Comparison of ENCODE assay signal across 8 cellular contexts in the genomic region with DNA sequence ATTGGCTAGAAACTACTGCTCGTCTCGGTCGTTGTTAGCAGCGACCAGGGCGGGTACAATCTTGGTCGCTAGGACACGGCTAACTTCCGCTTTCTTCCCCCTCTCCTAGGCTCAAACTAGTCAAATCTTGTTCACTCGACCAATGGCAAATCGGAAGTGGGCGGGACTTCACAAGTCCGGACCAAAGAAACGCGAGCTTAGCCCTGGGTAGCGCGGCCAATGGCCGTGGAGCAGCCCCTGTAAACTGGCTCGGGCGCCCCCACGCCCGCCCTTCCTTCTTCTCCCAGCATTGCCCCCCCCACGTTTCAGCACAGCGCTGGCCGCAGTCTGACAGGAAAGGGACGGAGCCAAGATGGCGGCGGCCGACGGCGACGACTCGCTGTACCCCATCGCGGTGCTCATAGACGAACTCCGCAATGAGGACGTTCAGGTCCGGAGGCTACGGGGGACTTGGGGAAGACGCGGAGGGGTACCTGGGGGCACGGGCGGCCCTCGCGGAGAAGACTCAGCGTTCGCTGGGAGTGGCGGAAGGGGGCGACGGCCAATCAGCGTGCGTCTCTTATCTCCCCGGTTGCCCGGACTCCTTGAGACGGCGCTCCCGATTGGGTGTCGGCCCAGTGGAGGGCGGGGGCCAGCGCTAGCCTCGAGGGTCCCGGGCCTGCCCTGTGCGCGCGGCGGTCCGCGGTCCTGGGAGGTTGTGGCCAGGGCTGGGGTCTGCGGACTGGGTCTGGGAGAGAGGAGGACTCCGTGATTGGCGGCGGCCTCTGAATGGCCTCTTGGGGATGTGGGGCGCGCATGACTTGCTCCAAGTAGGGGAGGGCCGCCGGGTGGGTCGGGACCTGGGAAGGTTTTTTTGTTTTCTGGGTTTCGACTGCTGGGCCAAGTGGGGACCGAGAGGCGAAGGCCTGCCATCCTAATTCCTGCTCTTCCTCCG. TPM values are rescaled to one million over a fixed set of nuclear protein-coding genes. Genes with fewer than 3 reads are reported as not detected.
DNase-seq lines count a peak whose midpoint lies in the region; ATAC-seq and TF ChIP-seq lines count a peak whose summit lies in the region.

Gene PPP2R1A (plus strand): TSS at position 308 of the 934 bp plus-strand sequence. CDS start 45 bp downstream, at position 353.

- H3K27me3 Mint-ChIP-seq in activated T-helper 17 cell treated with anti-CD3 and anti-CD28 coated beads, Interleukin-2, amount 50 U/mL, for 72 hours: no peaks in the 10 kb centered on the region
- no peaks in the 10 kb centered on the region for H3K27me3 Mint-ChIP-seq in naive B cell
- no peaks in the 10 kb centered on the region for H3K27me3 Mint-ChIP-seq in stimulated activated memory B cell treated with anti-CD40 and anti-IgM and Interleukin-4, amounts not matched to agents 10 μg/mL and 1 μg/mL and 100 μg/mL, for 72 hours

- peak within 1 kb of the TSS; percentile 99 for H3K4me3 Mint-ChIP-seq in activated T-helper 17 cell treated with anti-CD3 and anti-CD28 coated beads, Interleukin-2, amount 50 U/mL, for 72 hours
- H3K4me3 Mint-ChIP-seq in naive B cell: peak within 1 kb of the TSS; percentile 92 to 100 (median 98)
- peak within 1 kb of the TSS; percentile 94 for H3K4me3 Mint-ChIP-seq in stimulated activated memory B cell treated with anti-CD40 and anti-IgM and Interleukin-4, amounts not matched to agents 10 μg/mL and 1 μg/mL and 100 μg/mL, for 72 hours

- TF ChIP-seq CTCF in LNCaP clone FGC (IDR thresholded peaks at IDR 0.05; ENCODE audit: control insufficient read depth, extremely low read depth, insufficient read depth) (no peak), RWPE1 (conservative IDR thresholded peaks at IDR 0.05; ENCODE audit: low read depth) (no peak)

- peak within 1 kb of the TSS; percentile 97 for H3K4me3 ChIP-seq in LNCaP clone FGC (ENCODE audit: low read depth, low read length)

- ATAC-seq in activated T-helper 17 cell treated with anti-CD3 and anti-CD28 coated beads, Interleukin-2, amount 50 U/mL, for 72 hours (replicated peaks): peak; percentile 94
- ATAC-seq in naive B cell (ENCODE audit: low read depth in 2 of 2): peak; percentile 76 to 78
- peak; percentile 94 for ATAC-seq in stimulated activated memory B cell treated with anti-CD40 and anti-IgM and Interleukin-4, amounts not matched to agents 10 μg/mL and 1 μg/mL and 100 μg/mL, for 72 hours

- peaks cover 30% of the 10 kb centered on the region for H3K4me1 Mint-ChIP-seq in activated T-helper 17 cell treated with anti-CD3 and anti-CD28 coated beads, Interleukin-2, amount 50 U/mL, for 72 hours
- peaks cover 33 to 62% (median 45%) of the 10 kb centered on the region in 3 donors for H3K4me1 Mint-ChIP-seq in naive B cell
- H3K4me1 Mint-ChIP-seq in stimulated activated memory B cell treated with anti-CD40 and anti-IgM and Interleukin-4, amounts not matched to agents 10 μg/mL and 1 μg/mL and 100 μg/mL, for 72 hours: peaks cover 47% of the 10 kb centered on the region

- H3K27ac ChIP-seq in RWPE1: peak within 1 kb of the TSS; percentile 95

- DNase-seq in Daoy (ENCODE audit: low read depth) (peak; percentile 100), GOT3 (lab: John Stamatoyannopoulos, UW) (peak; percentile 97), LNCaP clone FGC (ENCODE audit: low read depth) (peak; percentile 100), RWPE1 (ENCODE audit: low spot score) (peak; percentile 100), fibroblast of gingiva (ENCODE audit: low read depth) (peak; percentile 100), naive B cell (peak; percentile 99)

- H3K27ac Mint-ChIP-seq in activated T-helper 17 cell treated with anti-CD3 and anti-CD28 coated beads, Interleukin-2, amount 50 U/mL, for 72 hours: peak within 1 kb of the TSS; percentile 98
- H3K27ac Mint-ChIP-seq in naive B cell: peak within 1 kb of the TSS; percentile 98 to 100 (median 100)
- H3K27ac Mint-ChIP-seq in stimulated activated memory B cell treated with anti-CD40 and anti-IgM and Interleukin-4, amounts not matched to agents 10 μg/mL and 1 μg/mL and 100 μg/mL, for 72 hours: peak within 1 kb of the TSS; percentile 98

- H3K36me3 Mint-ChIP-seq in activated T-helper 17 cell treated with anti-CD3 and anti-CD28 coated beads, Interleukin-2, amount 50 U/mL, for 72 hours (ENCODE audit: low read depth): peaks cover 55% of the 10 kb centered on the region
- peaks cover 4 to 15% of the 10 kb centered on the region in 2 donors for H3K36me3 Mint-ChIP-seq in naive B cell
- H3K36me3 Mint-ChIP-seq in stimulated activated memory B cell treated with anti-CD40 and anti-IgM and Interleukin-4, amounts not matched to agents 10 μg/mL and 1 μg/mL and 100 μg/mL, for 72 hours: peaks cover 28% of the 10 kb centered on the region

- POLR2A ChIA-PET in RWPE1 (lab: Yijun Ruan, JAX; ENCODE audit: low non-redundant PET): interaction anchor here (0.6 to 1.2 kb wide), 7 partner anchors 10 to 826 kb away, joined by 3 to 6 read pairs (median 4); no protein-coding TSS in a partner anchor

- CTCF ChIA-PET in RWPE1 (lab: Yijun Ruan, JAX): no interaction called here

- H3K9me3 Mint-ChIP-seq in activated T-helper 17 cell treated with anti-CD3 and anti-CD28 coated beads, Interleukin-2, amount 50 U/mL, for 72 hours: no peaks in the 10 kb centered on the region
- H3K9me3 Mint-ChIP-seq in naive B cell: peaks cover 0 to 2% (median 0%) of the 10 kb centered on the region in 7 donors
- H3K9me3 Mint-ChIP-seq in stimulated activated memory B cell treated with anti-CD40 and anti-IgM and Interleukin-4, amounts not matched to agents 10 μg/mL and 1 μg/mL and 100 μg/mL, for 72 hours: no peaks in the 10 kb centered on the region

RNA-seq across cellular contexts. Expression of gene PPP2R1A, which starts in this region (rescaled TPM):
- 164 and 208 TPM in 2 replicates for total RNA-seq in Daoy (2014; rRNA removed; shearing (Covaris generic))
- 100 to 1,000 TPM; 165 to 201 TPM for total RNA-seq in activated T-helper 17 cell treated with anti-CD3 and anti-CD28 coated beads, Interleukin-2, amount 50 U/mL, for 72 hours
- 100 to 1,000 TPM; 179 to 222 (median 202) TPM for polyA plus RNA-seq in naive B cell (ENCODE audit: low read depth in 6 of 6)

Comparison
In these comparisons a context has a peak if more than half of its experiments do, and no peak if none do; other contexts are left out.
1. Peak in every context shown above with its lines: DNase-seq, ATAC-seq, H3K4me3 ChIP-seq and H3K27ac ChIP-seq.